ENCODE assay signal across 1 cellular context in the genomic region with DNA sequence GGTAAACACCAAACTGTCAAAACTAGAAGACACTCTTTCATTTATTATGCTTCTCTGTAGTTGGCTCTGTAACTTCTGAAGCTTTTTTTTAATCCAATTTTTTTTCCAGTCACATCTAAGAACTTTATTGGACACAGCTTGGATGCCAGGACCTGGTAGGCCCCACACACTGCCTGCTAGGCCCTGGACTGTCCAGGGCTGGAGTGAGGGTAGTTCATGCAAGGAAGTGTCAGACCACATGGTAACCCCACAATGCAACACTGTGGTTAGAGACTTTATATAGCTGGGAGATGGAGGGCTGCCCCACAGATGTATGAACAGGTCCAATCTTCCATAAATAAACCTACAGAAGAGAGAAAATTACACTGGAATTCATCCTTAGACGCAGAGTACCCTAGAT.
TF ChIP-seq lines count a peak whose summit lies in the region.

No MANE protein-coding gene starts in this region.

TF ChIP-seq in HepG2, 621 proteins besides CTCF, POLR2A, EP300 and RAD21 (continued from another document):
- TF ChIP-seq, protein P1, sequence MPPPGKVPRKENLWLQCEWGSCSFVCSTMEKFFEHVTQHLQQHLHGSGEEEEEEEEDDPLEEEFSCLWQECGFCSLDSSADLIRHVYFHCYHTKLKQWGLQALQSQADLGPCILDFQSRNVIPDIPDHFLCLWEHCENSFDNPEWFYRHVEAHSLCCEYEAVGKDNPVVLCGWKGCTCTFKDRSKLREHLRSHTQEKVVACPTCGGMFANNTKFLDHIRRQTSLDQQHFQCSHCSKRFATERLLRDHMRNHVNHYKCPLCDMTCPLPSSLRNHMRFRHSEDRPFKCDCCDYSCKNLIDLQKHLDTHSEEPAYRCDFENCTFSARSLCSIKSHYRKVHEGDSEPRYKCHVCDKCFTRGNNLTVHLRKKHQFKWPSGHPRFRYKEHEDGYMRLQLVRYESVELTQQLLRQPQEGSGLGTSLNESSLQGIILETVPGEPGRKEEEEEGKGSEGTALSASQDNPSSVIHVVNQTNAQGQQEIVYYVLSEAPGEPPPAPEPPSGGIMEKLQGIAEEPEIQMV (CRISPR knock-in tag; IDR thresholded peaks at IDR 0.05; ENCODE audit: low read depth): no peak
- TF ChIP-seq, protein P2, sequence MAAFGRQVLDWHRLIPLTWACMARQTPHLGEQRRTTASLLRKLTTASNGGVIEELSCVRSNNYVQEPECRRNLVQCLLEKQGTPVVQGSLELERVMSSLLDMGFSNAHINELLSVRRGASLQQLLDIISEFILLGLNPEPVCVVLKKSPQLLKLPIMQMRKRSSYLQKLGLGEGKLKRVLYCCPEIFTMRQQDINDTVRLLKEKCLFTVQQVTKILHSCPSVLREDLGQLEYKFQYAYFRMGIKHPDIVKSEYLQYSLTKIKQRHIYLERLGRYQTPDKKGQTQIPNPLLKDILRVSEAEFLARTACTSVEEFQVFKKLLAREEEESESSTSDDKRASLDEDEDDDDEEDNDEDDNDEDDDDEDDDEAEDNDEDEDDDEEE (CRISPR knock-in tag; IDR thresholded peaks at IDR 0.05): no peak
- TF ChIP-seq ZNF780A (CRISPR knock-in tag; IDR thresholded peaks at IDR 0.05) (no peak), ZNF230 (CRISPR knock-in tag; IDR thresholded peaks at IDR 0.05) (no peak), ZFP36 (IDR thresholded peaks at IDR 0.05; ENCODE audit: borderline replicate concordance, low read depth, low read length, partially characterized antibody) (no peak), POGZ (CRISPR knock-in tag; IDR thresholded peaks at IDR 0.05) (no peak), ZNF567 (CRISPR knock-in tag; IDR thresholded peaks at IDR 0.05; ENCODE audit: borderline replicate concordance) (no peak)
- TF ChIP-seq, protein P3, sequence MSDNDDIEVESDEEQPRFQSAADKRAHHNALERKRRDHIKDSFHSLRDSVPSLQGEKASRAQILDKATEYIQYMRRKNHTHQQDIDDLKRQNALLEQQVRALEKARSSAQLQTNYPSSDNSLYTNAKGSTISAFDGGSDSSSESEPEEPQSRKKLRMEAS (IDR thresholded peaks at IDR 0.05): no peak
- TF ChIP-seq, protein P4, sequence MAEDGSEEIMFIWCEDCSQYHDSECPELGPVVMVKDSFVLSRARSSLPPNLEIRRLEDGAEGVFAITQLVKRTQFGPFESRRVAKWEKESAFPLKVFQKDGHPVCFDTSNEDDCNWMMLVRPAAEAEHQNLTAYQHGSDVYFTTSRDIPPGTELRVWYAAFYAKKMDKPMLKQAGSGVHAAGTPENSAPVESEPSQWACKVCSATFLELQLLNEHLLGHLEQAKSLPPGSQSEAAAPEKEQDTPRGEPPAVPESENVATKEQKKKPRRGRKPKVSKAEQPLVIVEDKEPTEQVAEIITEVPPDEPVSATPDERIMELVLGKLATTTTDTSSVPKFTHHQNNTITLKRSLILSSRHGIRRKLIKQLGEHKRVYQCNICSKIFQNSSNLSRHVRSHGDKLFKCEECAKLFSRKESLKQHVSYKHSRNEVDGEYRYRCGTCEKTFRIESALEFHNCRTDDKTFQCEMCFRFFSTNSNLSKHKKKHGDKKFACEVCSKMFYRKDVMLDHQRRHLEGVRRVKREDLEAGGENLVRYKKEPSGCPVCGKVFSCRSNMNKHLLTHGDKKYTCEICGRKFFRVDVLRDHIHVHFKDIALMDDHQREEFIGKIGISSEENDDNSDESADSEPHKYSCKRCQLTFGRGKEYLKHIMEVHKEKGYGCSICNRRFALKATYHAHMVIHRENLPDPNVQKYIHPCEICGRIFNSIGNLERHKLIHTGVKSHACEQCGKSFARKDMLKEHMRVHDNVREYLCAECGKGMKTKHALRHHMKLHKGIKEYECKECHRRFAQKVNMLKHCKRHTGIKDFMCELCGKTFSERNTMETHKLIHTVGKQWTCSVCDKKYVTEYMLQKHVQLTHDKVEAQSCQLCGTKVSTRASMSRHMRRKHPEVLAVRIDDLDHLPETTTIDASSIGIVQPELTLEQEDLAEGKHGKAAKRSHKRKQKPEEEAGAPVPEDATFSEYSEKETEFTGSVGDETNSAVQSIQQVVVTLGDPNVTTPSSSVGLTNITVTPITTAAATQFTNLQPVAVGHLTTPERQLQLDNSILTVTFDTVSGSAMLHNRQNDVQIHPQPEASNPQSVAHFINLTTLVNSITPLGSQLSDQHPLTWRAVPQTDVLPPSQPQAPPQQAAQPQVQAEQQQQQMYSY (CRISPR knock-in tag; IDR thresholded peaks at IDR 0.05): no peak
- TF ChIP-seq, protein P5, sequence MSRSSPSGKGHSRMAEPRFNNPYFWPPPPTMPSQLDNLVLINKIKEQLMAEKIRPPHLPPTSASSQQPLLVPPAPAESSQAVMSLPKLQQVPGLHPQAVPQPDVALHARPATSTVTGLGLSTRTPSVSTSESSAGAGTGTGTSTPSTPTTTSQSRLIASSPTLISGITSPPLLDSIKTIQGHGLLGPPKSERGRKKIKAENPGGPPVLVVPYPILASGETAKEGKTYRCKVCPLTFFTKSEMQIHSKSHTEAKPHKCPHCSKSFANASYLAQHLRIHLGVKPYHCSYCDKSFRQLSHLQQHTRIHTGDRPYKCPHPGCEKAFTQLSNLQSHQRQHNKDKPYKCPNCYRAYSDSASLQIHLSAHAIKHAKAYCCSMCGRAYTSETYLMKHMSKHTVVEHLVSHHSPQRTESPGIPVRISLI (CRISPR knock-in tag; IDR thresholded peaks at IDR 0.05; ENCODE audit: borderline replicate concordance): no peak
- TF ChIP-seq, protein P6, sequence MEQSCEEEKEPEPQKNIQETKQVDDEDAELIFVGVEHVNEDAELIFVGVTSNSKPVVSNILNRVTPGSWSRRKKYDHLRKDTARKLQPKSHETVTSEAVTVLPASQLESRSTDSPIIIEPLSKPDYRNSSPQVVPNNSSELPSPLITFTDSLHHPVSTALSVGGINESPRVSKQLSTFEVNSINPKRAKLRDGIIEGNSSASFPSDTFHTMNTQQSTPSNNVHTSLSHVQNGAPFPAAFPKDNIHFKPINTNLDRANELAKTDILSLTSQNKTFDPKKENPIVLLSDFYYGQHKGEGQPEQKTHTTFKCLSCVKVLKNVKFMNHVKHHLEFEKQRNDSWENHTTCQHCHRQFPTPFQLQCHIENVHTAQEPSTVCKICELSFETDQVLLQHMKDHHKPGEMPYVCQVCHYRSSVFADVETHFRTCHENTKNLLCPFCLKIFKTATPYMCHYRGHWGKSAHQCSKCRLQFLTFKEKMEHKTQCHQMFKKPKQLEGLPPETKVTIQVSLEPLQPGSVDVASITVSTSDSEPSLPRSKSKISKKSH (CRISPR knock-in tag; IDR thresholded peaks at IDR 0.05; ENCODE audit: borderline replicate concordance): no peak
